In the genomic region with DNA sequence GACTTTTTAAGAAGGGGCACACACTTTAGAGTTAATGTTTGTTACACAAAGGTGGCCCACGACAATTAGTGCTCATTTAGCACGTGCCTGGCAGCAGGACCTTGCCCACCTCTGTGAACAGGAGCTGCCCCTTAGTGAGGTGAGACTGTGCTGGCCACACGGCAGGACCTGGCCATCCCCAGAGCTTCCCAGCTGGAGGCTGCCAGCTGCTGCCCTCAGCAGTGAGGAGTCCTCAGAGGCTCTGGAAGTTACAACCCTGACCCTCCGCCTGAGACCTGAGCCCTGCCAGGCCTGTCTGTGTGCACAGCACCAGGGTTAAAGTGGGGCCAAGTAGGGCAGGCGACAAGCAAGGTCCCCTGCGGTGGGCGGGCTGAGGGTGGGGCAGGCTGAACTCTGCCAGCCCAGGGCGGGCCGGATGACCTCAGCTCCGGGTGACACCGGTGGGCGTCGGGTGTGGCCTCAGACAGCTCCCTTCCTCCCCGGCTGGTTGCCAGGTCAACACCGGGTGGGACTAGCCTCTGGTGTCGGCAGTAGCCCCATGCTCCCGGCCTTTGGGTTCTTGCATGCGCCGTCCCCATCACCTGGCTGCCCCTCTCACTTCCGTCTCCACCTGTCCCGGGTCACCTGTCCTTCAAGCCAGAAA, we compare ENCODE assay signal across 8 cellular contexts. TPM values are rescaled to one million over a fixed set of nuclear protein-coding genes. Genes with fewer than 3 reads are reported as not detected.
A peak's percentile ranks its signal among the peaks of the same experiment; 100 is the strongest.
DNase-seq lines count a peak whose midpoint lies in the region; ATAC-seq, FAIRE-seq and TF ChIP-seq lines count a peak whose summit lies in the region.

No MANE protein-coding gene starts in this region.

- H4K5ac ChIP-seq in mesendoderm (ENCODE audit: low read length) = no peak overlapping the region

- H3K27me3 ChIP-seq in mesendoderm (ENCODE audit: insufficient read depth, low read length, poor library complexity) = no peaks in the 10 kb centered on the region
- H3K27me3 ChIP-seq in brain microvascular endothelial cell (replicated peaks) = no peaks in the 10 kb centered on the region

- H3K56ac ChIP-seq in mesendoderm (ENCODE audit: low read length) = no peak overlapping the region

- no peak overlapping the region for H4K8ac ChIP-seq in mesendoderm (ENCODE audit: low read depth, low read length)

- H3K4me3 Mint-ChIP-seq in dendritic cell treated with granulocyte-macrophage colony-stimulating factor and Interleukin-4, amounts not matched to agents 40 ng/mL and 50 ng/mL, for 4 days = peak overlapping the region; percentile 72

- no peaks in the 10 kb centered on the region for H3K79me2 ChIP-seq in mesendoderm (ENCODE audit: control insufficient read depth, insufficient read depth, low read length)

- ATAC-seq in HG02938 (IDR thresholded peaks at IDR 0.05; ENCODE audit: unreplicated experiment) = no peak

- H2BK120ac ChIP-seq in mesendoderm (ENCODE audit: low read depth, low read length) = no peak overlapping the region

- peaks cover 30% of the 10 kb centered on the region for H3K27me3 Mint-ChIP-seq in dendritic cell treated with granulocyte-macrophage colony-stimulating factor and Interleukin-4, amounts not matched to agents 40 ng/mL and 50 ng/mL, for 4 days

- H3K18ac ChIP-seq in mesendoderm (ENCODE audit: low read length) = no peak overlapping the region

- intact Hi-C loops in dendritic cell treated with granulocyte-macrophage colony-stimulating factor and Interleukin-4, amounts not matched to agents 40 ng/mL and 50 ng/mL, for 4 days (cut with micrococcal nuclease) = no loop called here

- DNase-seq in AG20443 (ENCODE audit: low spot score) (peak; percentile 59), HTR-8/SVneo (ENCODE audit: insufficient read length, low spot score) (peak; percentile 18), mesendoderm (no peak), NCI-H2107 (lab: John Stamatoyannopoulos, UW) (no peak), brain microvascular endothelial cell (no peak)
- no peak for DNase-seq in stimulated activated CD4-positive, alpha-beta T cell treated with anti-CD3 and anti-CD28 coated beads, Interleukin-1b, Interleukin-23, amount 100 ng/mL, for 48 hours

- peak overlapping the region; percentile 22 for H2AK5ac ChIP-seq in mesendoderm (ENCODE audit: low read length)

- H3K27ac Mint-ChIP-seq in dendritic cell treated with granulocyte-macrophage colony-stimulating factor and Interleukin-4, amounts not matched to agents 40 ng/mL and 50 ng/mL, for 4 days = peak overlapping the region; percentile 79

- peak; percentile 49 for FAIRE-seq in HTR-8/SVneo (lab: Jason Lieb, UNC)

- no CpG with 5 or more reads among the region's 21 CpGs for WGBS in mesendoderm (ENCODE audit: extremely low coverage, insufficient coverage, low lambda C conversion rate)

- no peak overlapping the region for H2BK15ac ChIP-seq in mesendoderm (replicated peaks; ENCODE audit: low read depth)

- H3K4me1 ChIP-seq in mesendoderm (ENCODE audit: control insufficient read depth, low read depth, low read length) = no peaks in the 10 kb centered on the region

- H2BK5ac ChIP-seq in mesendoderm (ENCODE audit: low read length) = no peak overlapping the region

- TF ChIP-seq CTCF in brain microvascular endothelial cell (IDR thresholded peaks at IDR 0.05; ENCODE audit: low read depth, low read length, missing control alignments) = no peak

- in situ Hi-C loops in brain microvascular endothelial cell (cut with HindIII; ENCODE audit: low pct_ligation_motif_present, low sequenced_read_pairs) = no loop called here

- H3K79me1 ChIP-seq in mesendoderm (ENCODE audit: low read length) = no peaks in the 10 kb centered on the region

- H3K4ac ChIP-seq in mesendoderm (ENCODE audit: low read depth, low read length) = no peak overlapping the region

- H3K4me3 ChIP-seq in mesendoderm (ENCODE audit: low read length) (no peak overlapping the region), brain microvascular endothelial cell (ENCODE audit: low read depth, low read length) (no peak overlapping the region)

- no peaks in the 10 kb centered on the region for H3K9me3 Mint-ChIP-seq in dendritic cell treated with granulocyte-macrophage colony-stimulating factor and Interleukin-4, amounts not matched to agents 40 ng/mL and 50 ng/mL, for 4 days

- no peak overlapping the region for H3K9ac ChIP-seq in mesendoderm (ENCODE audit: low read length)

- H3K27ac ChIP-seq in mesendoderm (ENCODE audit: low read depth, low read length) = no peak overlapping the region
- no peak overlapping the region for H3K27ac ChIP-seq in brain microvascular endothelial cell

- no peaks in the 10 kb centered on the region for H3K36me3 ChIP-seq in mesendoderm (ENCODE audit: control insufficient read depth, insufficient read depth, low read length)
- no peaks in the 10 kb centered on the region for H3K36me3 ChIP-seq in brain microvascular endothelial cell (replicated peaks)

- no peak overlapping the region for H3K23ac ChIP-seq in mesendoderm (ENCODE audit: low read length)

- peak overlapping the region; percentile 53 for H3K4me2 ChIP-seq in mesendoderm (ENCODE audit: low read length)

- H3K4me1 Mint-ChIP-seq in dendritic cell treated with granulocyte-macrophage colony-stimulating factor and Interleukin-4, amounts not matched to agents 40 ng/mL and 50 ng/mL, for 4 days (ENCODE audit: low read depth) = peaks cover 54% of the 10 kb centered on the region

- H3K36me3 Mint-ChIP-seq in dendritic cell treated with granulocyte-macrophage colony-stimulating factor and Interleukin-4, amounts not matched to agents 40 ng/mL and 50 ng/mL, for 4 days (ENCODE audit: low read depth) = no peaks in the 10 kb centered on the region

RNA-seq across cellular contexts. Expression of a gene that starts 9.2 kb away (rescaled TPM):
- polyA plus RNA-seq in mesendoderm (2013, experiment 1 of 2) = not detected
- polyA plus RNA-seq in mesendoderm (2013, experiment 2 of 2) = not detected

RNA-seq across cellular contexts. Expression of a gene that starts 17.5 kb away (rescaled TPM):
- 49.9 TPM for polyA plus RNA-seq in mesendoderm (2013, experiment 1 of 2)
- 48.4 TPM for polyA plus RNA-seq in mesendoderm (2013, experiment 2 of 2)

RNA-seq across cellular contexts. Expression of a gene that starts 19.7 kb away (rescaled TPM):
- polyA plus RNA-seq in mesendoderm (2013, experiment 1 of 2) = 0.10 TPM
- not detected for polyA plus RNA-seq in mesendoderm (2013, experiment 2 of 2)

RNA-seq across cellular contexts. Expression of a gene that starts 48.4 kb away (rescaled TPM):
- 30.9 TPM for polyA plus RNA-seq in mesendoderm (2013, experiment 1 of 2)
- polyA plus RNA-seq in mesendoderm (2013, experiment 2 of 2) = 29.3 TPM

Comparison
In these comparisons a context has a peak if more than half of its experiments do, and no peak if none do; other contexts are left out.
1. DNase-seq: peak in AG20443 (single experiment) and HTR-8/SVneo (single experiment); none in mesendoderm (single experiment), NCI-H2107 (single experiment), stimulated activated CD4-positive, alpha-beta T cell treated with anti-CD3 and anti-CD28 coated beads, Interleukin-1b, Interleukin-23, amount 100 ng/mL, for 48 hours (single experiment) and brain microvascular endothelial cell (single experiment).